Comparison of ENCODE assay signal across 8 cellular contexts in the genomic region with DNA sequence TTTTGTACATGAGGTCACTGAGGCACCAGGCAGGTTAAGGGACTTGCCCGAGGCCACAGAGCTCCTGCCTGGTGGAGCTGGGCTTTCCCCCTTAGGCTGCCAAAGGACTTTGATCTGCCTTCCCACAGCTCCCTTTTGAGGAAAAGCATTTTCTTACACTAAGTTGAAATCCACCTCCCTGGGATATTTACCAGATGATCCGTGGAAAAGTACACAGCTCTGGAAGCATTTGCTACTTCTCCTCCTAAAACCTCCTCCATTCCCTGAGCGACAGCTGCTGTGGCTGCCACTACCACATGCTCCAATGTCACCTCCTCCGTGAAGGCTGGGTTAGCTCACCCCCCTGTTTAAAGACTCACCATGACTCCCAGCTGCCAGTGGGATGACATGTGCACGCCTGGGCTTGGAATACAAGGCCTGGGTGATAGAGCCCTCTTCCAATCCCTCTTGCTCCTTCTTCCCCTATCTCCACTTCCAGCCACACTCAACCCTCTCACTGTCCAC. TPM values are rescaled to one million over a fixed set of nuclear protein-coding genes. Genes with fewer than 3 reads are reported as not detected.
A peak's percentile ranks its signal among the peaks of the same experiment; 100 is the strongest.
DNase-seq lines count a peak whose midpoint lies in the region; ATAC-seq and TF ChIP-seq lines count a peak whose summit lies in the region.

No MANE protein-coding gene starts in this region.

- peaks cover 2% of the 10 kb centered on the region for H3K9me3 Mint-ChIP-seq in type B pancreatic cell

- peak overlapping the region; percentile 85 for H3K27ac Mint-ChIP-seq in type B pancreatic cell

- H3K27me3 Mint-ChIP-seq in type B pancreatic cell: no peaks in the 10 kb centered on the region

- DNase-seq in DMS53 (lab: John Stamatoyannopoulos, UW) (peak; percentile 89), NCI-H1694 (lab: John Stamatoyannopoulos, UW) (peak; percentile 96), anterior cingulate cortex (lab: John Stamatoyannopoulos, UW) (peak in 34 of 58 donors; percentile 24 to 86 (median 54)), type B pancreatic cell (ENCODE audit: extremely low spot score, unreplicated experiment) (no peak), cerebellum (ENCODE audit: low spot score) (no peak)
- DNase-seq in stimulated activated CD8-positive, alpha-beta memory T cell treated with anti-CD3 and anti-CD28 coated beads, Interleukin-4, amount 100 ng/mL, for 48 hours: no peak

- peak overlapping the region; percentile 26 to 58 for H3K27ac ChIP-seq in liver (ENCODE audit: low read depth in 1 of 2, low read length in 2 of 2)

- H3K9me3 ChIP-seq in liver (ENCODE audit: control insufficient read depth in 4 of 4, low read length in 3 of 4): no peaks in the 10 kb centered on the region

- H3K36me3 Mint-ChIP-seq in type B pancreatic cell: peaks cover 5% of the 10 kb centered on the region

- no peaks in the 10 kb centered on the region for H3K36me3 ChIP-seq in liver (ENCODE audit: control insufficient read depth in 4 of 4, insufficient read depth in 3 of 4, low read depth in 1 of 4, low read length in 3 of 4)

- H3K4me1 Mint-ChIP-seq in type B pancreatic cell (ENCODE audit: unreplicated experiment): peaks cover 41% of the 10 kb centered on the region

- H3K4me3 Mint-ChIP-seq in type B pancreatic cell: peak overlapping the region; percentile 78

- no peak overlapping the region for H3K4me3 ChIP-seq in liver (ENCODE audit: low read depth in 1 of 3, low read length in 3 of 3)

- TF ChIP-seq RAD21 in liver (IDR thresholded peaks at IDR 0.05): no peak

- TF ChIP-seq CTCF in liver (IDR thresholded peaks at IDR 0.05; ENCODE audit: low read depth, low read length, missing input control) (no peak), type B pancreatic cell (conservative IDR thresholded peaks at IDR 0.05) (no peak)

- H3K9ac ChIP-seq in liver (ENCODE audit: low read depth in 1 of 2, low read length in 2 of 2): no peak overlapping the region

- H3K27me3 ChIP-seq in liver (ENCODE audit: control insufficient read depth in 4 of 4, insufficient read depth in 4 of 4, low read length in 3 of 4): no peaks in the 10 kb centered on the region

- 36% methylated on average over 5 of the region's 5 CpGs for WGBS in liver

- no peak for ATAC-seq in GM21515 (IDR thresholded peaks at IDR 0.05; ENCODE audit: unreplicated experiment)

- peaks cover 12 to 41% (median 36%) of the 10 kb centered on the region in 4 donors for H3K4me1 ChIP-seq in liver (ENCODE audit: control insufficient read depth in 4 of 4, insufficient read depth in 4 of 4, low read length in 3 of 4)

TF ChIP-seq in liver, 16 proteins besides CTCF, POLR2A, EP300 and RAD21:
- TF ChIP-seq SP1 (IDR thresholded peaks at IDR 0.05) (peak; percentile 41), ZBTB33 (IDR thresholded peaks at IDR 0.05) (no peak), HNF4A (conservative IDR thresholded peaks at IDR 0.05) (peak; percentile 47 to 53), FOXA1 (IDR thresholded peaks at IDR 0.05) (no peak), RXRA (IDR thresholded peaks at IDR 0.05) (peak in 1 of 2 donors; percentile 11), YY1 (IDR thresholded peaks at IDR 0.05) (no peak), REST (IDR thresholded peaks at IDR 0.05) (no peak)
- TF ChIP-seq, protein P1, sequence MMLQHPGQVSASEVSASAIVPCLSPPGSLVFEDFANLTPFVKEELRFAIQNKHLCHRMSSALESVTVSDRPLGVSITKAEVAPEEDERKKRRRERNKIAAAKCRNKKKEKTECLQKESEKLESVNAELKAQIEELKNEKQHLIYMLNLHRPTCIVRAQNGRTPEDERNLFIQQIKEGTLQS (IDR thresholded peaks at IDR 0.05): no peak

RNA-seq across cellular contexts. Expression of gene MPRIP, which starts 1.2 kb away (rescaled TPM):
- total RNA-seq in liver (10 to 100 TPM; 31.5 to 61.9 TPM), type B pancreatic cell (ENCODE audit: low replicate concordance) (275 and 367 TPM in 2 replicates), cerebellum (185 TPM)
- polyA plus RNA-seq in liver: 10 to 100 TPM; 21.2 to 37.9 TPM

Comparison
In these comparisons a context has a peak if more than half of its experiments do, and no peak if none do; other contexts are left out.
1. DNase-seq: peak in DMS53 (single experiment), NCI-H1694 (single experiment) and anterior cingulate cortex (34 of 58); none in type B pancreatic cell (single experiment), stimulated activated CD8-positive, alpha-beta memory T cell treated with anti-CD3 and anti-CD28 coated beads, Interleukin-4, amount 100 ng/mL, for 48 hours (single experiment) and cerebellum (single experiment).